In genomic region chr22:20020533-20021195, GRCh38 we compare ENCODE assay signal across 1 cellular context.
TF ChIP-seq lines count a peak whose summit lies in the region.

TSS of gene TANGO2 (plus strand) at chr22:20021110. CDS start at chr22:20036799, 15,689 bp downstream.

TF ChIP-seq in K562, 482 proteins besides CTCF, POLR2A, EP300 and RAD21 (continued from another document and continues in another):
- TF ChIP-seq MCM3 (IDR thresholded peaks at IDR 0.05): no peak
- no peak for TF ChIP-seq RBM34 (IDR thresholded peaks at IDR 0.05; ENCODE audit: borderline replicate concordance, insufficient read depth, low read length)
- TF ChIP-seq FOXJ3 (CRISPR knock-in tag; IDR thresholded peaks at IDR 0.05): no peak
- no peak for TF ChIP-seq CHD4 (IDR thresholded peaks at IDR 0.05; ENCODE audit: insufficient read depth, insufficient replicate concordance, low read depth, low read length, poor library complexity, severe bottlenecking)
- TF ChIP-seq, protein P1, sequence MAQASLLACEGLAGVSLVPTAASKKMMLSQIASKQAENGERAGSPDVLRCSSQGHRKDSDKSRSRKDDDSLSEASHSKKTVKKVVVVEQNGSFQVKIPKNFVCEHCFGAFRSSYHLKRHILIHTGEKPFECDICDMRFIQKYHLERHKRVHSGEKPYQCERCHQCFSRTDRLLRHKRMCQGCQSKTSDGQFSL (CRISPR knock-in tag; IDR thresholded peaks at IDR 0.05): no peak
- TF ChIP-seq, protein P1 (tag; IDR thresholded peaks at IDR 0.05): no peak
- TF ChIP-seq FIP1L1 (IDR thresholded peaks at IDR 0.05; ENCODE audit: low read depth, low read length, poor library complexity, severe bottlenecking): no peak
- TF ChIP-seq ATF1 (CRISPR knock-in tag; IDR thresholded peaks at IDR 0.05): no peak
- TF ChIP-seq ATF1 (tag; IDR thresholded peaks at IDR 0.05): no peak; the same call in 1 of the 2 replicates
- TF ChIP-seq STAT5B (CRISPR knock-in tag; IDR thresholded peaks at IDR 0.05): no peak
- no peak for TF ChIP-seq ZNF79 (CRISPR knock-in tag; IDR thresholded peaks at IDR 0.05; ENCODE audit: low read depth)
- TF ChIP-seq ZNF77 (CRISPR knock-in tag; IDR thresholded peaks at IDR 0.05): no peak
- no peak for TF ChIP-seq EWSR1 (IDR thresholded peaks at IDR 0.05; ENCODE audit: borderline replicate concordance, low read depth, partially characterized antibody)
- peak; percentile 53; the same call in 1 of the 2 replicates for TF ChIP-seq HIVEP1 (CRISPR knock-in tag; IDR thresholded peaks at IDR 0.05)
- TF ChIP-seq ELF4 (CRISPR knock-in tag; IDR thresholded peaks at IDR 0.05): peak; percentile 97
- no peak for TF ChIP-seq FOSL1 (tag; conservative IDR thresholded peaks at IDR 0.05)
- TF ChIP-seq, protein P2, sequence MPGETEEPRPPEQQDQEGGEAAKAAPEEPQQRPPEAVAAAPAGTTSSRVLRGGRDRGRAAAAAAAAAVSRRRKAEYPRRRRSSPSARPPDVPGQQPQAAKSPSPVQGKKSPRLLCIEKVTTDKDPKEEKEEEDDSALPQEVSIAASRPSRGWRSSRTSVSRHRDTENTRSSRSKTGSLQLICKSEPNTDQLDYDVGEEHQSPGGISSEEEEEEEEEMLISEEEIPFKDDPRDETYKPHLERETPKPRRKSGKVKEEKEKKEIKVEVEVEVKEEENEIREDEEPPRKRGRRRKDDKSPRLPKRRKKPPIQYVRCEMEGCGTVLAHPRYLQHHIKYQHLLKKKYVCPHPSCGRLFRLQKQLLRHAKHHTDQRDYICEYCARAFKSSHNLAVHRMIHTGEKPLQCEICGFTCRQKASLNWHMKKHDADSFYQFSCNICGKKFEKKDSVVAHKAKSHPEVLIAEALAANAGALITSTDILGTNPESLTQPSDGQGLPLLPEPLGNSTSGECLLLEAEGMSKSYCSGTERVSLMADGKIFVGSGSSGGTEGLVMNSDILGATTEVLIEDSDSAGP (CRISPR knock-in tag; IDR thresholded peaks at IDR 0.05): no peak
- TF ChIP-seq PCBP1 (IDR thresholded peaks at IDR 0.05; ENCODE audit: low read depth, low read length, poor library complexity, severe bottlenecking): no peak
- peak in 1 of 2 experiments; percentile 81; a peak in 2 of 4 replicates for TF ChIP-seq RCOR1 (IDR thresholded peaks at IDR 0.05; ENCODE audit: borderline replicate concordance in 1 of 2, low read depth in 2 of 2, low read length in 2 of 2)
- TF ChIP-seq MTA2 (IDR thresholded peaks at IDR 0.05; ENCODE audit: low read depth): no peak
- no peak for TF ChIP-seq U2AF1 (optimal IDR thresholded peaks at IDR 0.05; ENCODE audit: low read depth, low read length)
- no peak for TF ChIP-seq U2AF2 (optimal IDR thresholded peaks at IDR 0.05; ENCODE audit: low read depth, low read length)
- no peak for TF ChIP-seq GABPA (tag; conservative IDR thresholded peaks at IDR 0.05; ENCODE audit: low read depth)
- no peak for TF ChIP-seq ZNF174 (CRISPR knock-in tag; IDR thresholded peaks at IDR 0.05)
- TF ChIP-seq ZNF318 (IDR thresholded peaks at IDR 0.05; ENCODE audit: borderline replicate concordance in 1 of 2, low read depth in 1 of 2): no peak
- TF ChIP-seq, protein P3, sequence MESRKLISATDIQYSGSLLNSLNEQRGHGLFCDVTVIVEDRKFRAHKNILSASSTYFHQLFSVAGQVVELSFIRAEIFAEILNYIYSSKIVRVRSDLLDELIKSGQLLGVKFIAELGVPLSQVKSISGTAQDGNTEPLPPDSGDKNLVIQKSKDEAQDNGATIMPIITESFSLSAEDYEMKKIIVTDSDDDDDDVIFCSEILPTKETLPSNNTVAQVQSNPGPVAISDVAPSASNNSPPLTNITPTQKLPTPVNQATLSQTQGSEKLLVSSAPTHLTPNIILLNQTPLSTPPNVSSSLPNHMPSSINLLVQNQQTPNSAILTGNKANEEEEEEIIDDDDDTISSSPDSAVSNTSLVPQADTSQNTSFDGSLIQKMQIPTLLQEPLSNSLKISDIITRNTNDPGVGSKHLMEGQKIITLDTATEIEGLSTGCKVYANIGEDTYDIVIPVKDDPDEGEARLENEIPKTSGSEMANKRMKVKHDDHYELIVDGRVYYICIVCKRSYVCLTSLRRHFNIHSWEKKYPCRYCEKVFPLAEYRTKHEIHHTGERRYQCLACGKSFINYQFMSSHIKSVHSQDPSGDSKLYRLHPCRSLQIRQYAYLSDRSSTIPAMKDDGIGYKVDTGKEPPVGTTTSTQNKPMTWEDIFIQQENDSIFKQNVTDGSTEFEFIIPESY (CRISPR knock-in tag; IDR thresholded peaks at IDR 0.05): no peak
- TF ChIP-seq CBX1 (IDR thresholded peaks at IDR 0.05; ENCODE audit: low read depth): no peak
- peak; percentile 97 for TF ChIP-seq KDM5B (IDR thresholded peaks at IDR 0.05; ENCODE audit: insufficient replicate concordance, low read depth, low read length)
- no peak for TF ChIP-seq SLC30A9 (CRISPR knock-in tag; IDR thresholded peaks at IDR 0.05)
- TF ChIP-seq, protein P4, sequence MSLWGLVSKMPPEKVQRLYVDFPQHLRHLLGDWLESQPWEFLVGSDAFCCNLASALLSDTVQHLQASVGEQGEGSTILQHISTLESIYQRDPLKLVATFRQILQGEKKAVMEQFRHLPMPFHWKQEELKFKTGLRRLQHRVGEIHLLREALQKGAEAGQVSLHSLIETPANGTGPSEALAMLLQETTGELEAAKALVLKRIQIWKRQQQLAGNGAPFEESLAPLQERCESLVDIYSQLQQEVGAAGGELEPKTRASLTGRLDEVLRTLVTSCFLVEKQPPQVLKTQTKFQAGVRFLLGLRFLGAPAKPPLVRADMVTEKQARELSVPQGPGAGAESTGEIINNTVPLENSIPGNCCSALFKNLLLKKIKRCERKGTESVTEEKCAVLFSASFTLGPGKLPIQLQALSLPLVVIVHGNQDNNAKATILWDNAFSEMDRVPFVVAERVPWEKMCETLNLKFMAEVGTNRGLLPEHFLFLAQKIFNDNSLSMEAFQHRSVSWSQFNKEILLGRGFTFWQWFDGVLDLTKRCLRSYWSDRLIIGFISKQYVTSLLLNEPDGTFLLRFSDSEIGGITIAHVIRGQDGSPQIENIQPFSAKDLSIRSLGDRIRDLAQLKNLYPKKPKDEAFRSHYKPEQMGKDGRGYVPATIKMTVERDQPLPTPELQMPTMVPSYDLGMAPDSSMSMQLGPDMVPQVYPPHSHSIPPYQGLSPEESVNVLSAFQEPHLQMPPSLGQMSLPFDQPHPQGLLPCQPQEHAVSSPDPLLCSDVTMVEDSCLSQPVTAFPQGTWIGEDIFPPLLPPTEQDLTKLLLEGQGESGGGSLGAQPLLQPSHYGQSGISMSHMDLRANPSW (CRISPR knock-in tag; IDR thresholded peaks at IDR 0.05): peak; percentile 28; the same call in 1 of the 2 replicates
- TF ChIP-seq DEAF1 (CRISPR knock-in tag; IDR thresholded peaks at IDR 0.05): 0 out of 2 replicates have a peak, but pooled peaks have one; percentile 3
- peak; percentile 84 for TF ChIP-seq TBP (optimal IDR thresholded peaks at IDR 0.05; ENCODE audit: low read depth, low read length)
- no peak for TF ChIP-seq ZNF124 (CRISPR knock-in tag; IDR thresholded peaks at IDR 0.05)
- TF ChIP-seq, protein P5, sequence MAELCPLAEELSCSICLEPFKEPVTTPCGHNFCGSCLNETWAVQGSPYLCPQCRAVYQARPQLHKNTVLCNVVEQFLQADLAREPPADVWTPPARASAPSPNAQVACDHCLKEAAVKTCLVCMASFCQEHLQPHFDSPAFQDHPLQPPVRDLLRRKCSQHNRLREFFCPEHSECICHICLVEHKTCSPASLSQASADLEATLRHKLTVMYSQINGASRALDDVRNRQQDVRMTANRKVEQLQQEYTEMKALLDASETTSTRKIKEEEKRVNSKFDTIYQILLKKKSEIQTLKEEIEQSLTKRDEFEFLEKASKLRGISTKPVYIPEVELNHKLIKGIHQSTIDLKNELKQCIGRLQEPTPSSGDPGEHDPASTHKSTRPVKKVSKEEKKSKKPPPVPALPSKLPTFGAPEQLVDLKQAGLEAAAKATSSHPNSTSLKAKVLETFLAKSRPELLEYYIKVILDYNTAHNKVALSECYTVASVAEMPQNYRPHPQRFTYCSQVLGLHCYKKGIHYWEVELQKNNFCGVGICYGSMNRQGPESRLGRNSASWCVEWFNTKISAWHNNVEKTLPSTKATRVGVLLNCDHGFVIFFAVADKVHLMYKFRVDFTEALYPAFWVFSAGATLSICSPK (IDR thresholded peaks at IDR 0.05; ENCODE audit: borderline replicate concordance): no peak
- TF ChIP-seq SMAD1 (IDR thresholded peaks at IDR 0.05; ENCODE audit: low read depth, low read length, partially characterized antibody): peak; percentile 70
- TF ChIP-seq PHF20 (IDR thresholded peaks at IDR 0.05; ENCODE audit: partially characterized antibody): no peak
- TF ChIP-seq ETS2 (tag; IDR thresholded peaks at IDR 0.05; ENCODE audit: borderline replicate concordance, poor library complexity, severe bottlenecking): peak; percentile 78
- TF ChIP-seq NFE2L1 (tag; IDR thresholded peaks at IDR 0.05; ENCODE audit: borderline replicate concordance, low read depth): no peak
- no peak for TF ChIP-seq ZNF699 (CRISPR knock-in tag; IDR thresholded peaks at IDR 0.05; ENCODE audit: insufficient replicate concordance)
- no peak for TF ChIP-seq HMG20B (CRISPR knock-in tag; IDR thresholded peaks at IDR 0.05)
- peak; percentile 98 for TF ChIP-seq KLF1 (tag; IDR thresholded peaks at IDR 0.05)
- peak; percentile 99 for TF ChIP-seq SP2 (IDR thresholded peaks at IDR 0.05; ENCODE audit: extremely low read depth, low read depth, low read length, poor library complexity, severe bottlenecking)
